In the genomic region with DNA sequence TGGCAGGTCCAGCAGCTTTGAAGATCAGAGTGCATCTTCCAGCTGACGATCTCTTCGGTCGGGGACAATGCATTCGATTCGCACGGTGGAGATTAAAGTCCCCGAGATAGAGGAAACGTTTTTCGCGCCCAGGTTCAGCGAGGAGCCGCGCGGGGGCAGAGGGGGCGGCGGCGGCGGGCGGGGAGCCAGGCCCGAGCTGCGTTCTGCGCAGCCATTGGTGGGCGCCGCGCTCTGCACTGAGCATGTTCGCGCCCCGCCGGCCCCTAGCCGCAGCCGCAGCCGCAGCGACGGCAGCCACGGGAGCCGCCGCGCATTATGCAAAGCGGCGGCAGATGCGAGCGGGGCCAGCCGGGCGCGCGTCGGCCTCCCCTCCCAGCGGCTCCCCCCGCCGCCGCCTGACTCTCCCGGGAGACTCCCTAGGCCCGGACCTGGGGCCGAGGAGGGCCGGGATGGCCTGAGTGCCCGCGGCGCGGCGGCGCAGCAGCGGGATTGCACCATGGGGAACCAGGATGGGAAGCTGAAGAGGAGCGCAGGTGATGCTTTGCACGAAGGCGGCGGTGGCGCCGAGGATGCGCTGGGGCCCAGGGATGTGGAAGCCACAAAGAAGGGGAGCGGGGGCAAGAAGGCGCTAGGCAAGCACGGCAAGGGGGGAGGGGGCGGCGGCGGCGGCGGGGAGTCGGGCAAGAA, we compare ENCODE assay signal across 1 cellular context.
TF ChIP-seq lines count a peak whose summit lies in the region.

TSS of gene FMN2 (plus strand) at position 270 of the 687 bp plus-strand sequence. CDS start at position 497, 227 bp downstream.

TF ChIP-seq in HEK293, 187 proteins besides CTCF, POLR2A, EP300 and RAD21 (continued from another document):
- peak; percentile 33; the same call in 1 of the 2 replicates for TF ChIP-seq ZEB2 (tag by site-specific recombination; IDR thresholded peaks at IDR 0.05)
- no peak for TF ChIP-seq PRDM1 (tag by site-specific recombination; IDR thresholded peaks at IDR 0.05)
- no peak for TF ChIP-seq ZBTB10 (tag by site-specific recombination; IDR thresholded peaks at IDR 0.05)
- TF ChIP-seq MZF1 (tag by site-specific recombination; IDR thresholded peaks at IDR 0.05; ENCODE audit: borderline replicate concordance), result peak; percentile 71
- peak; percentile 95 for TF ChIP-seq ZSCAN30 (tag by site-specific recombination; IDR thresholded peaks at IDR 0.05)
